In the genomic region with DNA sequence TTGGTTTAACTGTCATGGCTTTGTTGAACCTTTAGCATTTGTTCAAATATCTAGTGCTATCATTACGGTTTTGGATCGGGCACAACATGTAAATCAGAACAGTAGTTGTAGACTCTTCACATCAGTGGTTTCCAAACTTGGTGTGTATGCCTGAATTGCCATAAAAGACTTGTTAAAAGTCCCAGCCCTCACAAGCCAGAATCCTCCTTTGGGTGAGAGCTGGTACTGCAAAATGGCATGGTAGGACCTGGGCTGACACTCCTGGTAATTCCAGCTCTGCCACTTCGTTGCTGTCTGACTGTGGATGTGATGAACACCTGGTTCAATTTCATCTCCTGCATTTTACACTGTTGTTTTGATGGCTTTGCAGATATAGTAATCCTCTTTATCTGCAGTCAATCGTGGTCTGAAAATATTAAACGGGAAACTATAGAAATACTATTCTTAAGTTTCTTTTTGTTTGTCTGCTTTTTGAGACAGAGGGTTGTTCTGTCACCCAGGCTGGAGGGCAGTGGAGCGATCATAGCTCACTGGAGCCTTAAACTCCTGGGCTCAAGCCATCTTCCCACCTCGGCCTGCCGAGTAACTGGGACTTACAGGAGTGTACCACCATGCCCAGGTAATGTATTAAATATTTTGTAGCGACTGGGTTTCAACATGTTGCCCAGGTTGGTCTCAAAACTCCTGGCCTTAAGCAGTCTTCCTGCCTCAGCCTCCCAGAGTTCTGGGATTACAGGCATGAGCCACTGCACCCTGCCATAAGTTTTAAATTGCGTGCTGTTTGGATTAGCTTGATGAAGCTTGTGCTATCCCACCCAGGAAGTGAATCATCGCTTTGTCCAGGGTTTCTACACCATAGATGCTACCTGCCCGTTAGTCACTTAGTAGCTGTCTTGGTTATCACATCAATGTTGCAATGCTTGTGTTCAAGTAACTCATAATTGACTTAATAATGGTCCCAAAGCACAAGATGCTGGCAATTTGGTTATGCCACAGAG, we compare ENCODE assay signal across 9 cellular contexts.
A peak's percentile ranks its signal among the peaks of the same experiment; 100 is the strongest.
DNase-seq lines count a peak whose midpoint lies in the region; ATAC-seq and TF ChIP-seq lines count a peak whose summit lies in the region.
"Had no signal": no experiment of that assay in that cellular context is flagged by ENCODE, and none has a peak within 500 bp of the region (broad histone marks: within the 10 kb centered on the region; RNA-seq: fewer than 3 reads in every experiment).

No MANE protein-coding gene starts in this region.

- DNase-seq in AG09319 (ENCODE audit: extremely low read depth, low read depth) (no peak), NCI-H226 (peak; percentile 87), lung microvascular endothelial cell (ENCODE audit: low read depth in 2 of 2) (peak; percentile 35 to 51), amygdala (lab: John Stamatoyannopoulos, UW) (no peak), GM19238 (ENCODE audit: insufficient read length, low spot score) (no peak)
- DNase-seq in activated naive CD4-positive, alpha-beta T cell treated with anti-CD3 and anti-CD28 coated beads, Interleukin-2, amount 50 U/mL, for 72 hours (ENCODE audit: low spot score in 2 of 2): peak in 1 of 2 donors; percentile 53
- DNase-seq: left cardiac atrium had no signal

- peak; percentile 4 for TF ChIP-seq CTCF in AG09319 (IDR thresholded peaks at IDR 0.05; ENCODE audit: low read depth, low read length)

- peaks cover 0 to 16% of the 10 kb centered on the region in 2 donors for H3K36me3 Mint-ChIP-seq in activated naive CD4-positive, alpha-beta T cell treated with anti-CD3 and anti-CD28 coated beads, Interleukin-2, amount 50 U/mL, for 72 hours

- H3K27ac Mint-ChIP-seq in activated naive CD4-positive, alpha-beta T cell treated with anti-CD3 and anti-CD28 coated beads, Interleukin-2, amount 50 U/mL, for 72 hours: peak overlapping the region; percentile 96 to 99

- ATAC-seq in GM18502 (IDR thresholded peaks at IDR 0.05; ENCODE audit: poor library complexity, unreplicated experiment) (peak; percentile 48), HG03045 (IDR thresholded peaks at IDR 0.05; ENCODE audit: unreplicated experiment) (no peak)
- peak; percentile 71 to 82 for ATAC-seq in activated naive CD4-positive, alpha-beta T cell treated with anti-CD3 and anti-CD28 coated beads, Interleukin-2, amount 50 U/mL, for 72 hours

- H3K9me3 Mint-ChIP-seq in activated naive CD4-positive, alpha-beta T cell treated with anti-CD3 and anti-CD28 coated beads, Interleukin-2, amount 50 U/mL, for 72 hours: no peaks in the 10 kb centered on the region

Comparison
In these comparisons a context has a peak if more than half of its experiments do, and no peak if none do; other contexts are left out.
1. DNase-seq: peak in NCI-H226 (single experiment) and lung microvascular endothelial cell (2 of 2); none in AG09319 (single experiment), amygdala (0 of 56) and GM19238 (single experiment).